21 cellular contexts compared by ENCODE assay signal in the genomic region with DNA sequence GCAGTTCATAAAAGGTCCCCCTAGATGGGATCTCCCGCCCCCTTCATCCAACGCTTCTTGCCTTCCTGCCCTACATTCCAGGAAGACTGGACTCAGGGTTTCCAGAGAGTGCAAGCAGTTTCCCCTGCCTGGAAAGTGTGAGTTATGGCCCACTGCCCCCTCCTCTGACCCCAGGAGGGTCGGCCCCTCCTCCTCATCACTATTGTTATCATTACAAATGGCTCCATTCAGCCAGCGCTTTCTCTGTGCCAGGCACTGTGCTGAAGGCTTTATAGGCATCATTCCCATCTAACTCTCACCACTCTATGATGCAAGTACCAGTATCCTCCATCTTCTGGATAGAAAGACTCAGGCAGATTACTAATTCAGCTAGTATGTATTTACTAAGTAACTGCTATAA.
A peak's percentile ranks its signal among the peaks of the same experiment; 100 is the strongest.
DNase-seq lines count a peak whose midpoint lies in the region; ATAC-seq and TF ChIP-seq lines count a peak whose summit lies in the region.
"Had no signal": no experiment of that assay in that cellular context is flagged by ENCODE, and none has a peak within 500 bp of the region (broad histone marks: within the 10 kb centered on the region; RNA-seq: fewer than 3 reads in every experiment).

No MANE protein-coding gene starts in this region.

- DNase-seq in GM23248 (peak; percentile 4), esophagus muscularis mucosa (ENCODE audit: extremely low spot score) (peak; percentile 62), midbrain (lab: John Stamatoyannopoulos, UW) (peak; percentile 71), substantia nigra (lab: John Stamatoyannopoulos, UW) (peak in 40 of 49 donors; percentile 8 to 83 (median 39)), OCI-LY7 (ENCODE audit: low spot score) (no peak), T-cell (no peak)
- DNase-seq: AML-193, EL, GF-D8, MG63, NCI-H1417, NCI-H1694 treated with DMSO at 0.1 percent for 48 hours, NCI-H2081 treated with DMSO at 0.1 percent for 48 hours, NCI-H2171 treated with DMSO at 0.1 percent for 48 hours, NCI-H526 treated with DMSO at 0.1 percent for 48 hours had no signal

- no peaks in the 10 kb centered on the region for H4K20me1 ChIP-seq in GM23248 (ENCODE audit: insufficient read depth)
- no peaks in the 10 kb centered on the region for H4K20me1 ChIP-seq in OCI-LY7 (ENCODE audit: insufficient read depth, low read length)

- no TSS peak for BruUV-seq in OCI-LY7 (replicated peaks; lab: Mats Ljungman, UMichigan)

- no peak overlapping the region for H3K27ac ChIP-seq in GM23248
- no peak overlapping the region for H3K27ac ChIP-seq in esophagus muscularis mucosa (replicated peaks in 1 of 4)
- H3K27ac ChIP-seq in substantia nigra (ENCODE audit: low read depth, low read length, poor library complexity, severe bottlenecking): peak overlapping the region; percentile 97
- H3K27ac ChIP-seq in OCI-LY7 (ENCODE audit: low read depth, low read length, poor library complexity, severe bottlenecking): no peak overlapping the region
- H3K27ac ChIP-seq: C4-2B, SJSA1 had no signal

- H3K27ac Mint-ChIP-seq in T-cell: no peak overlapping the region

- H3K9me2 ChIP-seq in GM23248 (ENCODE audit: insufficient read depth) (no peaks in the 10 kb centered on the region), OCI-LY7 (ENCODE audit: insufficient read depth, low read length) (no peaks in the 10 kb centered on the region)

- H3K27me3 Mint-ChIP-seq in T-cell: peaks cover 23 to 28% of the 10 kb centered on the region in 2 donors

- H2AFZ ChIP-seq in GM23248 (no peak overlapping the region), OCI-LY7 (ENCODE audit: low read length) (no peak overlapping the region)

- H3K4me1 ChIP-seq in GM23248 (ENCODE audit: insufficient read depth) (no peaks in the 10 kb centered on the region), esophagus muscularis mucosa (peaks cover 0 to 23% (median 15%) of the 10 kb centered on the region in 4 donors), OCI-LY7 (ENCODE audit: insufficient read depth, low read length, poor library complexity, severe bottlenecking) (no peaks in the 10 kb centered on the region)

- H3K9me3 ChIP-seq in GM23248 (ENCODE audit: low read depth) (no peaks in the 10 kb centered on the region), esophagus muscularis mucosa (no peaks in the 10 kb centered on the region), OCI-LY7 (ENCODE audit: low read length) (no peaks in the 10 kb centered on the region)
- H3K9me3 ChIP-seq: SJSA1 had no signal

- no peak for TF ChIP-seq POLR2A in esophagus muscularis mucosa (IDR thresholded peaks at IDR 0.05; ENCODE audit: low read depth)

- TF ChIP-seq EP300 in esophagus muscularis mucosa (IDR thresholded peaks at IDR 0.05): no peak

- TF ChIP-seq CTCF in esophagus muscularis mucosa (IDR thresholded peaks at IDR 0.05): no peak
- TF ChIP-seq CTCF in OCI-LY7 (conservative IDR thresholded peaks at IDR 0.05; ENCODE audit: low read length): no peak

- no peak overlapping the region for H3K4me2 ChIP-seq in GM23248 (ENCODE audit: unreplicated experiment)
- H3K4me2 ChIP-seq in OCI-LY7 (ENCODE audit: low read length): no peak overlapping the region

- in situ Hi-C loops in GM23248 (cut with MboI): no loop called here

- no peaks in the 10 kb centered on the region for H3K36me3 Mint-ChIP-seq in T-cell

- H3K4me3 ChIP-seq in GM23248: no peak overlapping the region
- no peak overlapping the region for H3K4me3 ChIP-seq in esophagus muscularis mucosa
- no peak overlapping the region for H3K4me3 ChIP-seq in OCI-LY7 (ENCODE audit: low read depth, low read length, poor library complexity, severe bottlenecking)
- H3K4me3 ChIP-seq: K562, MG63, SJSA1 had no signal

- no peaks in the 10 kb centered on the region for H3F3A ChIP-seq in GM23248 (ENCODE audit: insufficient read depth)

- ATAC-seq in GM19397 (IDR thresholded peaks at IDR 0.05; ENCODE audit: unreplicated experiment): no peak
- ATAC-seq in T-cell (replicated peaks in 1 of 4): no peak
- ATAC-seq: HCT116, K562, Right ventricle myocardium inferior had no signal

- no peaks in the 10 kb centered on the region for H3K79me2 ChIP-seq in GM23248 (ENCODE audit: insufficient read depth)
- H3K79me2 ChIP-seq in OCI-LY7 (ENCODE audit: insufficient read depth, low read depth, low read length): no peaks in the 10 kb centered on the region

- POLR2A ChIA-PET in OCI-LY7 (lab: Charles Lee): no interaction called here
- POLR2A ChIA-PET in T-cell (lab: Charles Lee): no interaction called here

- intact Hi-C loops in esophagus muscularis mucosa (cut with DNase I) (no loop called here), OCI-LY7 (cut with micrococcal nuclease; ENCODE audit: unreplicated experiment) (no loop called here)

- CTCF ChIA-PET in OCI-LY7 (lab: Charles Lee; ENCODE audit: unreplicated experiment): no interaction called here
- CTCF ChIA-PET in T-cell (lab: Charles Lee): no interaction called here

- H3K9me3 Mint-ChIP-seq in T-cell: no peaks in the 10 kb centered on the region

- H3K27me3 ChIP-seq in GM23248 (replicated peaks; ENCODE audit: insufficient read depth) (peaks cover 4% of the 10 kb centered on the region; the same call in 1 of the 2 replicates), esophagus muscularis mucosa (no peaks in the 10 kb centered on the region)
- H3K27me3 ChIP-seq: SJSA1 had no signal

- peaks cover 0 to 2% (median 2%) of the 10 kb centered on the region in 3 donors for H3K4me1 Mint-ChIP-seq in T-cell

- 31% methylated on average over 4 of the region's 4 CpGs for WGBS in GM23248 (ENCODE audit: low coverage in 1 of 2, low lambda C conversion rate in 2 of 2, missing lambda C conversion rate in 2 of 2), 2 experiments
- 46% methylated on average over 4 of the region's 4 CpGs for WGBS in esophagus muscularis mucosa

- H3K9ac ChIP-seq in GM23248: no peak overlapping the region

- H3K36me3 ChIP-seq in GM23248 (ENCODE audit: low read depth): no peaks in the 10 kb centered on the region
- H3K36me3 ChIP-seq in esophagus muscularis mucosa: no peaks in the 10 kb centered on the region
- H3K36me3 ChIP-seq in OCI-LY7 (ENCODE audit: insufficient read depth, low read length): no peaks in the 10 kb centered on the region
- H3K36me3 ChIP-seq: MG63, SJSA1 had no signal

- H3K4me3 Mint-ChIP-seq in T-cell: no peak overlapping the region

Comparison
In these comparisons a context has a peak if more than half of its experiments do, and no peak if none do; other contexts are left out.
1. DNase-seq: peak in GM23248 (single experiment), esophagus muscularis mucosa (single experiment), midbrain (single experiment) and substantia nigra (40 of 49); none in OCI-LY7 (single experiment) and T-cell (0 of 34).